In genomic region chr4:182808673-182809416, GRCh38 we compare ENCODE assay signal across 8 cellular contexts.
DNase-seq lines count a peak whose midpoint lies in the region; ATAC-seq and TF ChIP-seq lines count a peak whose summit lies in the region.

No MANE protein-coding gene starts in this region.

- H3K36me3 Mint-ChIP-seq in CD8-positive, alpha-beta memory T cell: peaks cover 0 to 14% (median 1%) of the 10 kb centered on the region in 3 donors
- no peaks in the 10 kb centered on the region for H3K36me3 Mint-ChIP-seq in activated CD8-positive, alpha-beta T cell treated with anti-CD3 and anti-CD28 coated beads for 36 hours (ENCODE audit: low read depth)

- CTCF ChIA-PET in CD8-positive, alpha-beta memory T cell (lab: Charles Lee): no interaction called here
- CTCF ChIA-PET in activated CD8-positive, alpha-beta T cell treated with anti-CD3 and anti-CD28 coated beads for 36 hours (lab: Charles Lee): no interaction called here

- no peak overlapping the region for H3K4me3 ChIP-seq in CD8-positive, alpha-beta memory T cell (ENCODE audit: low read length)
- H3K4me3 ChIP-seq in HL-60 (replicated peaks; ENCODE audit: insufficient read depth, low read length): no peak overlapping the region

- H3K9me3 Mint-ChIP-seq in CD8-positive, alpha-beta memory T cell: peaks cover 6 to 26% (median 10%) of the 10 kb centered on the region in 5 donors
- peaks cover 13% of the 10 kb centered on the region for H3K9me3 Mint-ChIP-seq in activated CD8-positive, alpha-beta T cell treated with anti-CD3 and anti-CD28 coated beads for 36 hours

- peak overlapping the region in 5 of 7 donors; percentile 18 to 79 (median 59) for H3K4me3 Mint-ChIP-seq in CD8-positive, alpha-beta memory T cell
- no peak overlapping the region for H3K4me3 Mint-ChIP-seq in activated CD8-positive, alpha-beta T cell treated with anti-CD3 and anti-CD28 coated beads for 36 hours

- no peaks in the 10 kb centered on the region for H3K9me3 ChIP-seq in CD8-positive, alpha-beta memory T cell (ENCODE audit: low read length)

- POLR2A ChIA-PET in CD8-positive, alpha-beta memory T cell (lab: Charles Lee): no interaction called here
- POLR2A ChIA-PET in activated CD8-positive, alpha-beta T cell treated with anti-CD3 and anti-CD28 coated beads for 36 hours (lab: Charles Lee): no interaction called here

- H3K27me3 ChIP-seq in CD8-positive, alpha-beta memory T cell (ENCODE audit: insufficient read depth, low read length, poor library complexity, severe bottlenecking): no peaks in the 10 kb centered on the region
- no peaks in the 10 kb centered on the region for H3K27me3 ChIP-seq in HL-60 (ENCODE audit: insufficient read depth, poor library complexity, severe bottlenecking)

- no peaks in the 10 kb centered on the region for H3K36me3 ChIP-seq in CD8-positive, alpha-beta memory T cell (ENCODE audit: insufficient read depth, low read length)

- H3K4me1 Mint-ChIP-seq in CD8-positive, alpha-beta memory T cell: peaks cover 6 to 24% (median 11%) of the 10 kb centered on the region in 3 donors
- peaks cover 18% of the 10 kb centered on the region for H3K4me1 Mint-ChIP-seq in activated CD8-positive, alpha-beta T cell treated with anti-CD3 and anti-CD28 coated beads for 36 hours (ENCODE audit: low read depth)

- intact Hi-C loops in activated CD8-positive, alpha-beta T cell treated with anti-CD3 and anti-CD28 coated beads for 36 hours (cut with micrococcal nuclease): loop anchor here (10.0 kb wide), 1 partner anchor 334 kb away; no protein-coding TSS in a partner anchor

- peak overlapping the region in 2 of 8 donors; percentile 69 to 83 for H3K27ac Mint-ChIP-seq in CD8-positive, alpha-beta memory T cell
- peak overlapping the region; percentile 66 for H3K27ac Mint-ChIP-seq in activated CD8-positive, alpha-beta T cell treated with anti-CD3 and anti-CD28 coated beads for 36 hours

- ATAC-seq in GM21423 (IDR thresholded peaks at IDR 0.05; ENCODE audit: unreplicated experiment): peak; percentile 76
- peak; percentile 82 for ATAC-seq in activated CD8-positive, alpha-beta T cell treated with anti-CD3 and anti-CD28 coated beads for 36 hours

- no peak for TF ChIP-seq CTCF in HL-60 (IDR thresholded peaks at IDR 0.05; ENCODE audit: insufficient read depth, low read length)
- no peak for TF ChIP-seq CTCF in activated CD8-positive, alpha-beta T cell treated with anti-CD3 and anti-CD28 coated beads for 36 hours (IDR thresholded peaks at IDR 0.05)

- H3K27ac ChIP-seq in CD8-positive, alpha-beta memory T cell (ENCODE audit: low read depth, low read length): no peak overlapping the region
- peak overlapping the region; percentile 83 for H3K27ac ChIP-seq in HL-60 (replicated peaks)

- H3K27me3 Mint-ChIP-seq in CD8-positive, alpha-beta memory T cell: peaks cover 4 to 8% of the 10 kb centered on the region in 2 donors
- H3K27me3 Mint-ChIP-seq in activated CD8-positive, alpha-beta T cell treated with anti-CD3 and anti-CD28 coated beads for 36 hours: peaks cover 14% of the 10 kb centered on the region

- peak; percentile 40 to 73 (median 60) for DNase-seq in CD8-positive, alpha-beta memory T cell
- peak; percentile 54 to 88 for DNase-seq in HL-60 (ENCODE audit: low read depth in 1 of 2, low spot score in 1 of 2)
- DNase-seq in activated CD8-positive, alpha-beta T cell treated with anti-CD3 and anti-CD28 coated beads for 36 hours: peak; percentile 64
- DNase-seq in stimulated activated CD4-positive, alpha-beta T cell treated with anti-CD3 and anti-CD28 coated beads, Interleukin-15, amount 100 ng/mL, for 24 hours: peak; percentile 72
- DNase-seq in HUDEP-2 (lab: John Stamatoyannopoulos, UW; ENCODE audit: unreplicated experiment in 76 of 76): no peak
- DNase-seq in DMS 273 treated with DMSO at 0.1 percent for 48 hours (lab: John Stamatoyannopoulos, UW): no peak
- no peak for DNase-seq in middle frontal gyrus (ENCODE audit: extremely low spot score, low spot score)

- H3K4me1 ChIP-seq in CD8-positive, alpha-beta memory T cell (ENCODE audit: insufficient read depth, low read length): peaks cover 19% of the 10 kb centered on the region

Comparison
In these comparisons a context has a peak if more than half of its experiments do, and no peak if none do; other contexts are left out.
1. DNase-seq: peak in CD8-positive, alpha-beta memory T cell (5 of 5), HL-60 (2 of 2), activated CD8-positive, alpha-beta T cell treated with anti-CD3 and anti-CD28 coated beads for 36 hours (single experiment) and stimulated activated CD4-positive, alpha-beta T cell treated with anti-CD3 and anti-CD28 coated beads, Interleukin-15, amount 100 ng/mL, for 24 hours (single experiment); none in HUDEP-2 (0 of 76), DMS 273 treated with DMSO at 0.1 percent for 48 hours (single experiment) and middle frontal gyrus (single experiment).